ENCODE assay signal across 8 cellular contexts in the genomic region with DNA sequence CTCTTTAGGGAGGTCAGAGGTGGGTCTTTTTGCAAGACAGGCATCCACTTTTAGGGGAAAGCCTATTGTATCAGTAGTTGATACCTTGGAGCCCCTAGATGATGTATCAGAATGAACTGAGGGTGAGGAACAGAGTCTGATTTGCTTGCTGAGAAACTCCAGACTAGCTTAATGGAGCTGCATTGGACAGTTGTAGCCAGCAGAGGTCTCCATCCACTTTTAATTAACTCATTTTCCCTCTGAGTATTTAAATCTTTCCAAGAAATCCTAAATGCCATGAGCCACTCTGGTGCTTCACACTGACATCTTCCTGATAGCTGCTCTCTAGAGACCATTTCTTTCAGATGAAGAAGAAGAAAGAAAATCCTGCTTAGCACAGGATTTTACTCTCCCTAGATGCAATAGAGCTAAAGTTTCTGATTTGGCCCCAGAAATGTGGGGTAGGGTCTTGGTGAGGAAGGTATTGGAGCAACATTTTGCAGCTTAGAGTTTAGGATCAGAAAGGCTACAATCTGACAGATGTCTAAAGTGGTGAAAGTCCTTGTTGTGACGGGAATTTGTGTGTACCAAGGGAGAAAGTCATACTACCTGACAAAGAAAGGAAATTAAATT. TPM values are rescaled to one million over a fixed set of nuclear protein-coding genes. Genes with fewer than 3 reads are reported as not detected.
DNase-seq lines count a peak whose midpoint lies in the region; ATAC-seq and TF ChIP-seq lines count a peak whose summit lies in the region.

No MANE protein-coding gene starts in this region.

- H3K9me3 ChIP-seq in Caco-2 (no peaks in the 10 kb centered on the region), hepatocyte (ENCODE audit: low read depth) (no peaks in the 10 kb centered on the region), upper lobe of left lung (no peaks in the 10 kb centered on the region)

- H3K27me3 Mint-ChIP-seq in Caco-2 (ENCODE audit: insufficient read depth, unreplicated experiment): no peaks in the 10 kb centered on the region

- intact Hi-C loops in Caco-2 (cut with micrococcal nuclease; ENCODE audit: unreplicated experiment): loop anchor here (1.0 to 2.0 kb wide), 4 partner anchors 109 to 405 kb away; no protein-coding TSS in a partner anchor
- intact Hi-C loops in posterior vena cava (cut with DNase I): no loop called here

- H3K4me3 Mint-ChIP-seq in Caco-2 (ENCODE audit: unreplicated experiment): no peak overlapping the region

- H3K36me3 ChIP-seq in Caco-2 (ENCODE audit: control insufficient read depth, insufficient read depth, low read length): no peaks in the 10 kb centered on the region
- no peaks in the 10 kb centered on the region for H3K36me3 ChIP-seq in hepatocyte (replicated peaks; ENCODE audit: insufficient read depth, low read depth)
- H3K36me3 ChIP-seq in upper lobe of left lung: peaks cover 0 to 68% (median 17%) of the 10 kb centered on the region in 4 donors

- H3K4me2 ChIP-seq in hepatocyte: no peak overlapping the region

- DNase-seq in Caco-2: peak in 1 of 2 experiments; percentile 24
- DNase-seq in HT1080 (ENCODE audit: low read depth): peak; percentile 26
- peak; percentile 56 for DNase-seq in hepatocyte (ENCODE audit: low spot score)
- no peak for DNase-seq in upper lobe of left lung
- DNase-seq in activated CD8-positive, alpha-beta memory T cell treated with anti-CD3 and anti-CD28 coated beads, Interleukin-2, amount 50 U/mL, for 4 hours: no peak
- DNase-seq in posterior vena cava (ENCODE audit: low spot score): no peak

- no peaks in the 10 kb centered on the region for H3K9me3 Mint-ChIP-seq in Caco-2 (ENCODE audit: unreplicated experiment)

- peaks cover 10% of the 10 kb centered on the region; the same call in 1 of the 2 replicates for H3K4me1 ChIP-seq in Caco-2
- H3K4me1 ChIP-seq in hepatocyte (ENCODE audit: insufficient read depth): peaks cover 5% of the 10 kb centered on the region
- H3K4me1 ChIP-seq in upper lobe of left lung: no peaks in the 10 kb centered on the region

- peaks cover 29% of the 10 kb centered on the region for H3K36me3 Mint-ChIP-seq in Caco-2 (ENCODE audit: insufficient read depth, unreplicated experiment)

- H2AFZ ChIP-seq in hepatocyte: no peak overlapping the region

- no peak for TF ChIP-seq POLR2A in upper lobe of left lung (IDR thresholded peaks at IDR 0.05)

- H4K20me1 ChIP-seq in hepatocyte (ENCODE audit: insufficient read depth, poor library complexity, severe bottlenecking): no peaks in the 10 kb centered on the region

- peak overlapping the region; percentile 55; the same call in 1 of the 2 replicates for H3K27ac ChIP-seq in VCaP
- no peak overlapping the region for H3K27ac ChIP-seq in hepatocyte
- H3K27ac ChIP-seq in upper lobe of left lung: no peak overlapping the region

- H3K79me2 ChIP-seq in hepatocyte: no peaks in the 10 kb centered on the region

- H3K27ac Mint-ChIP-seq in Caco-2 (ENCODE audit: unreplicated experiment): no peak overlapping the region

- POLR2A ChIA-PET in Caco-2 (lab: Charles Lee): interaction anchor here (0.6 kb wide), 1 partner anchor 111 kb away, joined by 4 read pairs; no protein-coding TSS in a partner anchor

- no TSS peak for BruUV-seq in Caco-2 (replicated peaks; lab: Mats Ljungman, UMichigan)

- no peaks in the 10 kb centered on the region for H3K27me3 ChIP-seq in Caco-2 (replicated peaks; ENCODE audit: control insufficient read depth, insufficient read depth, low read length)
- H3K27me3 ChIP-seq in hepatocyte: no peaks in the 10 kb centered on the region
- no peaks in the 10 kb centered on the region for H3K27me3 ChIP-seq in upper lobe of left lung

- CTCF ChIA-PET in Caco-2 (lab: Charles Lee): interaction anchor here (0.6 to 1.7 kb wide), 11 partner anchors 18 to 484 kb away, joined by 3 to 37 read pairs (median 4); no protein-coding TSS in a partner anchor

- H3K9me2 ChIP-seq in hepatocyte (replicated peaks; ENCODE audit: insufficient read depth): no peaks in the 10 kb centered on the region

- ATAC-seq in upper lobe of left lung (ENCODE audit: low FRiP score in 2 of 2) (peak in 1 of 2 donors; percentile 32), GM18517 (IDR thresholded peaks at IDR 0.05; ENCODE audit: unreplicated experiment) (no peak)

- TF ChIP-seq CTCF in Caco-2 (IDR thresholded peaks at IDR 0.05; ENCODE audit: insufficient read depth in 1 of 2, low read depth in 1 of 2, low read length in 1 of 2, severe bottlenecking in 1 of 2, unreplicated experiment in 1 of 2): peak; percentile 69 to 85
- peak; percentile 83 for TF ChIP-seq CTCF in VCaP (conservative IDR thresholded peaks at IDR 0.05)
- peak; percentile 71 for TF ChIP-seq CTCF in hepatocyte (IDR thresholded peaks at IDR 0.05; ENCODE audit: poor library complexity)
- TF ChIP-seq CTCF in upper lobe of left lung (IDR thresholded peaks at IDR 0.05): peak in 5 of 6 experiments; percentile 19 to 46 (median 30)

- H3K4me3 ChIP-seq in Caco-2 (ENCODE audit: low read depth, low read length): no peak overlapping the region
- no peak overlapping the region for H3K4me3 ChIP-seq in hepatocyte
- H3K4me3 ChIP-seq in upper lobe of left lung: no peak overlapping the region

- peaks cover 18% of the 10 kb centered on the region for H3K4me1 Mint-ChIP-seq in Caco-2 (ENCODE audit: low read depth, unreplicated experiment)

- WGBS in hepatocyte (ENCODE audit: low lambda C conversion rate, missing lambda C conversion rate): 88% methylated on average over 1 of the region's 1 CpG
- WGBS in upper lobe of left lung, 2 donors: 96 to 97% methylated on average over 1 of the region's 1 CpG

- no peak for TF ChIP-seq EP300 in upper lobe of left lung (IDR thresholded peaks at IDR 0.05)

RNA-seq across cellular contexts. Expression of a gene that starts 38.0 kb away (rescaled TPM):
- total RNA-seq in Caco-2 (2022) (71.5 and 83.3 TPM in 2 replicates), hepatocyte (95.8 and 107 TPM in 2 replicates), upper lobe of left lung (10 to 100 TPM; 45.3 to 64.0 (median 57.4) TPM), posterior vena cava (10 to 100 TPM; 60.1 to 62.8 TPM)
- 117 and 120 TPM in 2 replicates for total RNA-seq in HT1080 (2014; rRNA removed; shearing (Covaris generic))
- polyA plus RNA-seq in HT1080 (2015; cell fraction: cytosol; rRNA removed): 95.4 and 109 TPM in 2 replicates
- polyA plus RNA-seq in HT1080 (2015; cell fraction: nucleus; rRNA removed): 228 and 239 TPM in 2 replicates
- 71.5 and 80.6 TPM in 2 replicates for polyA plus RNA-seq in hepatocyte

Comparison
In these comparisons a context has a peak if more than half of its experiments do, and no peak if none do; other contexts are left out.
1. DNase-seq: peak in HT1080 (single experiment) and hepatocyte (single experiment); none in upper lobe of left lung (0 of 2), activated CD8-positive, alpha-beta memory T cell treated with anti-CD3 and anti-CD28 coated beads, Interleukin-2, amount 50 U/mL, for 4 hours (single experiment) and posterior vena cava (single experiment).
2. CTCF ChIP-seq: peak in every context shown above with its lines; median percentile 83 in VCaP; 77 in Caco-2; 71 in hepatocyte; 30 in upper lobe of left lung.